1 cellular context compared by ENCODE assay signal in the genomic region with DNA sequence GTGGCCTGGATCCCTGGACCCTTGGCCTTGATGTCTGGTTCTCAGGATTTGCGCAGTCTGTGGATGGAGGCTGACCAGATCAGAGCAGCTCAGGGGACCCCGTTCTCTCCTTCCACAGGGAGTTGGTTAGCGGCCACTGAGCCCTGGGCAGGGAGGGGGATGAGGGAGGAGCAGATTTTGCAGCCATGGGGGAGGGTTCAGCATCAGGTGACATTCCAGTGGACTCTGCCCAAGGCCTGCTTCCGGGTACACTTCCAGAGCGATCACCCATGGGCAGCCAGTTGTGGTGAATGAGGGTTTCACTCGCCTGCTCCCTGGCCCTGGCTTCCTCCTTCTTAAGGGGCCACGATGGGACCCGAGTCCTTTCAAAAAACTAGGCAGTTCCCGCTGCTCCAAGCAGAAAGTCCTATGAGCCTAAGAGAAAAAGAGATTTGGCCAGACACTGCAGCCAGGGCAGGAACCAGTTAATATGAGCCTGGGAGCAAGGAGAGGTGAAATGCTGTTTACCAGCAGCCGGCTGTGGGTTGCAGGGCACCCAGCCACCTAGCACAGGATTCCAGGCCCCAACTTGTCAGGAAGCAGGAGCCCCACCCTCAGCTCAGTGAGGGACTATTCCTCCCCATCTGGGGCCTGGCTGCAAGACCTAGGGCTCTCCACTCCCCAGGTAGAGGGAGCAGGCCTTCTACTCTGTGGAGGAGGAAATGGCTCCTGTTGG.
A peak's percentile ranks its signal among the peaks of the same experiment; 100 is the strongest.
TF ChIP-seq lines count a peak whose summit lies in the region.

No MANE protein-coding gene starts in this region.

TF ChIP-seq in HepG2, 621 proteins besides CTCF, POLR2A, EP300 and RAD21 (continued from another document and continues in another):
- TF ChIP-seq, protein P1, sequence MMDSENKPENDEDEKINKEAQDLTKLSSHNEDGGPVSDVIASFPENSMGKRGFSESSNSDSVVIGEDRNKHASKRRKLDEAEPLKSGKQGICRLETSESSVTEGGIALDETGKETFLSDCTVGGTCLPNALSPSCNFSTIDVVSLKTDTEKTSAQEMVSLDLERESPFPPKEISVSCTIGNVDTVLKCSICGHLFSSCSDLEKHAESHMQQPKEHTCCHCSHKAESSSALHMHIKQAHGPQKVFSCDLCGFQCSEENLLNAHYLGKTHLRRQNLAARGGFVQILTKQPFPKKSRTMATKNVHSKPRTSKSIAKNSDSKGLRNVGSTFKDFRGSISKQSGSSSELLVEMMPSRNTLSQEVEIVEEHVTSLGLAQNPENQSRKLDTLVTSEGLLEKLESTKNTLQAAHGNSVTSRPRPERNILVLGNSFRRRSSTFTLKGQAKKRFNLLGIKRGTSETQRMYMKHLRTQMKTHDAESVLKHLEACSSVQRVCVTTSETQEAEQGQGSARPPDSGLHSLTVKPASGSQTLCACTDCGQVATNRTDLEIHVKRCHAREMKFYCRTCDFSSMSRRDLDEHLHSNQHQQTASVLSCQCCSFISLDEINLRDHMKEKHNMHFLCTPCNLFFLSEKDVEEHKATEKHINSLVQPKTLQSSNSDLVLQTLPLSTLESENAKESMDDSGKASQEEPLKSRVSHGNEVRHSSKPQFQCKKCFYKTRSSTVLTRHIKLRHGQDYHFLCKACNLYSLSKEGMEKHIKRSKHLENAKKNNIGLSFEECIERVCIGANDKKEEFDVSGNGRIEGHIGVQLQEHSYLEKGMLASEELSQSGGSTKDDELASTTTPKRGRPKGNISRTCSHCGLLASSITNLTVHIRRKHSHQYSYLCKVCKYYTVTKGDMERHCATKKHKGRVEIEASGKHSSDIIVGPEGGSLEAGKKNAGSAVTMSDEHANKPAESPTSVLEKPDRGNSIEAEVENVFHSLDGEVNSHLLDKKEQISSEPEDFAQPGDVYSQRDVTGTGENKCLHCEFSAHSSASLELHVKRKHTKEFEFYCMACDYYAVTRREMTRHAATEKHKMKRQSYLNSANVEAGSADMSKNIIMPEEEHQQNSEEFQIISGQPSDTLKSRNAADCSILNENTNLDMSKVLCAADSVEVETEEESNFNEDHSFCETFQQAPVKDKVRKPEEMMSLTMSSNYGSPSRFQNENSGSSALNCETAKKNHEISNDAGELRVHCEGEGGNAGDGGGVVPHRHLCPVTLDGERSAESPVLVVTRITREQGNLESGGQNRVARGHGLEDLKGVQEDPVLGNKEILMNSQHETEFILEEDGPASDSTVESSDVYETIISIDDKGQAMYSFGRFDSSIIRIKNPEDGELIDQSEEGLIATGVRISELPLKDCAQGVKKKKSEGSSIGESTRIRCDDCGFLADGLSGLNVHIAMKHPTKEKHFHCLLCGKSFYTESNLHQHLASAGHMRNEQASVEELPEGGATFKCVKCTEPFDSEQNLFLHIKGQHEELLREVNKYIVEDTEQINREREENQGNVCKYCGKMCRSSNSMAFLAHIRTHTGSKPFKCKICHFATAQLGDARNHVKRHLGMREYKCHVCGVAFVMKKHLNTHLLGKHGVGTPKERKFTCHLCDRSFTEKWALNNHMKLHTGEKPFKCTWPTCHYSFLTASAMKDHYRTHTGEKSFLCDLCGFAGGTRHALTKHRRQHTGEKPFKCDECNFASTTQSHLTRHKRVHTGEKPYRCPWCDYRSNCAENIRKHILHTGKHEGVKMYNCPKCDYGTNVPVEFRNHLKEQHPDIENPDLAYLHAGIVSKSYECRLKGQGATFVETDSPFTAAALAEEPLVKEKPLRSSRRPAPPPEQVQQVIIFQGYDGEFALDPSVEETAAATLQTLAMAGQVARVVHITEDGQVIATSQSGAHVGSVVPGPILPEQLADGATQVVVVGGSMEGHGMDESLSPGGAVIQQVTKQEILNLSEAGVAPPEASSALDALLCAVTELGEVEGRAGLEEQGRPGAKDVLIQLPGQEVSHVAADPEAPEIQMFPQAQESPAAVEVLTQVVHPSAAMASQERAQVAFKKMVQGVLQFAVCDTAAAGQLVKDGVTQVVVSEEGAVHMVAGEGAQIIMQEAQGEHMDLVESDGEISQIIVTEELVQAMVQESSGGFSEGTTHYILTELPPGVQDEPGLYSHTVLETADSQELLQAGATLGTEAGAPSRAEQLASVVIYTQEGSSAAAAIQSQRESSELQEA (CRISPR knock-in tag; IDR thresholded peaks at IDR 0.05; ENCODE audit: not compliant biosample characterization) = no peak
- TF ChIP-seq SP4 (CRISPR knock-in tag; IDR thresholded peaks at IDR 0.05) = peak; percentile 28; the same call in 1 of the 2 replicates
- TF ChIP-seq ZEB1 (IDR thresholded peaks at IDR 0.05; ENCODE audit: insufficient replicate concordance, low read depth) = peak; percentile 89
- TF ChIP-seq ZNF318 (CRISPR knock-in tag; IDR thresholded peaks at IDR 0.05) = 0 out of 2 replicates have a peak, but pooled peaks have one; percentile 5
- TF ChIP-seq ZNF224 (CRISPR knock-in tag; IDR thresholded peaks at IDR 0.05) = peak; percentile 65; the same call in 1 of the 2 replicates
- no peak for TF ChIP-seq ARHGAP35 (CRISPR knock-in tag; IDR thresholded peaks at IDR 0.05; ENCODE audit: borderline replicate concordance)
- 0 out of 2 replicates have a peak, but pooled peaks have one; percentile 68 for TF ChIP-seq ZNF775 (CRISPR knock-in tag; IDR thresholded peaks at IDR 0.05; ENCODE audit: borderline replicate concordance)
- TF ChIP-seq, protein P2, sequence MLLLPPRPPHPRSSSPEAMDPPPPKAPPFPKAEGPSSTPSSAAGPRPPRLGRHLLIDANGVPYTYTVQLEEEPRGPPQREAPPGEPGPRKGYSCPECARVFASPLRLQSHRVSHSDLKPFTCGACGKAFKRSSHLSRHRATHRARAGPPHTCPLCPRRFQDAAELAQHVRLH (CRISPR knock-in tag; IDR thresholded peaks at IDR 0.05; ENCODE audit: borderline replicate concordance, low read depth) = no peak
- TF ChIP-seq ZNF839 (CRISPR knock-in tag; IDR thresholded peaks at IDR 0.05; ENCODE audit: borderline replicate concordance) = peak; percentile 82
- peak; percentile 32; the same call in 1 of the 2 replicates for TF ChIP-seq TFDP1 (CRISPR knock-in tag; IDR thresholded peaks at IDR 0.05; ENCODE audit: borderline replicate concordance)
- TF ChIP-seq ARNTL (CRISPR knock-in tag; IDR thresholded peaks at IDR 0.05) = no peak; the same call in 1 of the 2 replicates
- no peak for TF ChIP-seq ZNF790 (CRISPR knock-in tag; IDR thresholded peaks at IDR 0.05; ENCODE audit: borderline replicate concordance)
- TF ChIP-seq, protein P3, sequence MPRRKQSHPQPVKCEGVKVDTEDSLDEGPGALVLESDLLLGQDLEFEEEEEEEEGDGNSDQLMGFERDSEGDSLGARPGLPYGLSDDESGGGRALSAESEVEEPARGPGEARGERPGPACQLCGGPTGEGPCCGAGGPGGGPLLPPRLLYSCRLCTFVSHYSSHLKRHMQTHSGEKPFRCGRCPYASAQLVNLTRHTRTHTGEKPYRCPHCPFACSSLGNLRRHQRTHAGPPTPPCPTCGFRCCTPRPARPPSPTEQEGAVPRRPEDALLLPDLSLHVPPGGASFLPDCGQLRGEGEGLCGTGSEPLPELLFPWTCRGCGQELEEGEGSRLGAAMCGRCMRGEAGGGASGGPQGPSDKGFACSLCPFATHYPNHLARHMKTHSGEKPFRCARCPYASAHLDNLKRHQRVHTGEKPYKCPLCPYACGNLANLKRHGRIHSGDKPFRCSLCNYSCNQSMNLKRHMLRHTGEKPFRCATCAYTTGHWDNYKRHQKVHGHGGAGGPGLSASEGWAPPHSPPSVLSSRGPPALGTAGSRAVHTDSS (CRISPR knock-in tag; conservative IDR thresholded peaks at IDR 0.05) = no peak
- TF ChIP-seq NR2C2 (CRISPR knock-in tag; IDR thresholded peaks at IDR 0.05; ENCODE audit: borderline replicate concordance) = no peak
- no peak for TF ChIP-seq PAF1 (CRISPR knock-in tag; IDR thresholded peaks at IDR 0.05)
- TF ChIP-seq THRA (CRISPR knock-in tag; IDR thresholded peaks at IDR 0.05; ENCODE audit: borderline replicate concordance) = peak; percentile 44; the same call in 1 of the 2 replicates
- TF ChIP-seq ISL2 (CRISPR knock-in tag; IDR thresholded peaks at IDR 0.05) = peak; percentile 56; the same call in 1 of the 2 replicates
- 0 out of 2 replicates have a peak, but pooled peaks have one; percentile 60 for TF ChIP-seq ZNF205 (CRISPR knock-in tag; IDR thresholded peaks at IDR 0.05)
- TF ChIP-seq NCOA5 (CRISPR knock-in tag; IDR thresholded peaks at IDR 0.05) = no peak
